Comparison of ENCODE assay signal across 18 cellular contexts in the genomic region with DNA sequence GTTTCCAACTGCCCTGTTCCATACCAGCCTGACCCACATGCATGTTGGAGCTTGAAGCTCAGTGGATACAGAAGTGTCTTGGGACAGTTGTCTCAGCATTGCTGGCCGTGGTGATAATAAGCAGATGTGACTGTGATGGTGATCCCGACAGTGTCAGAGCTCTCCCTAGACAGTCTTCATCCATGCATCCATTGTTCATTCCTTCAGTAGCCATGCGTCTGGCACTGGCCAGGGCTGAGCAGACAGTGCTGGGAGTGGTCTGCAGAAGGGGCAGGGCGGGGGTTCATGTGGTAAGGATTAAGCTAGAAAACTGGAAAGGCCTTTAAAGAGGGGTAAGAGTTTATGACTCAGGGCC.
DNase-seq lines count a peak whose midpoint lies in the region; ATAC-seq and TF ChIP-seq lines count a peak whose summit lies in the region.
"Had no signal": no experiment of that assay in that cellular context is flagged by ENCODE, and none has a peak within 500 bp of the region (broad histone marks: within the 10 kb centered on the region; RNA-seq: fewer than 3 reads in every experiment).

No MANE protein-coding gene starts in this region.

- no peak for TF ChIP-seq EP300 in esophagus muscularis mucosa (IDR thresholded peaks at IDR 0.05)

- in situ Hi-C loops in brain microvascular endothelial cell (cut with HindIII; ENCODE audit: low pct_ligation_motif_present, low sequenced_read_pairs), result no loop called here

- H3K27ac ChIP-seq in left ventricle myocardium inferior (replicated peaks) (peak overlapping the region; percentile 65), heart right ventricle (peak overlapping the region in 3 of 10 donors; percentile 10 to 70 (median 28)), caudate nucleus (ENCODE audit: low read depth, low read length) (peak overlapping the region; percentile 99), substantia nigra (ENCODE audit: low read depth, low read length, poor library complexity, severe bottlenecking) (peak overlapping the region; percentile 98), brain microvascular endothelial cell (no peak overlapping the region), esophagus muscularis mucosa (replicated peaks in 1 of 4) (no peak overlapping the region), foreskin keratinocyte (no peak overlapping the region)
- H3K27ac ChIP-seq: BLaER1, KMS-11, PC-9 had no signal

- TF ChIP-seq POLR2A in esophagus muscularis mucosa (IDR thresholded peaks at IDR 0.05; ENCODE audit: low read depth), result no peak

- no peaks in the 10 kb centered on the region for H3K27me3 ChIP-seq in left ventricle myocardium inferior (ENCODE audit: low read depth)
- H3K27me3 ChIP-seq in heart right ventricle, result no peaks in the 10 kb centered on the region
- peaks cover 3% of the 10 kb centered on the region for H3K27me3 ChIP-seq in brain microvascular endothelial cell (replicated peaks)
- H3K27me3 ChIP-seq in esophagus muscularis mucosa, result no peaks in the 10 kb centered on the region
- H3K27me3 ChIP-seq in foreskin keratinocyte, result peaks cover 12% of the 10 kb centered on the region
- H3K27me3 ChIP-seq: BLaER1 had no signal

- ATAC-seq in heart right ventricle (no peak), foreskin keratinocyte (no peak)

- intact Hi-C loops in left ventricle myocardium inferior (cut with micrococcal nuclease), result no loop called here
- intact Hi-C loops in heart right ventricle (cut with DNase I), result loop anchor here in 2 of 10 donors (5.0 kb wide), 1 partner anchor 67 kb away; the partner anchor contains the start of gene GNAO1 (in 2 of the 2)
- intact Hi-C loops in esophagus muscularis mucosa (cut with DNase I), result no loop called here

- H3K36me3 ChIP-seq in left ventricle myocardium inferior (no peaks in the 10 kb centered on the region), heart right ventricle (no peaks in the 10 kb centered on the region), brain microvascular endothelial cell (replicated peaks) (no peaks in the 10 kb centered on the region), esophagus muscularis mucosa (no peaks in the 10 kb centered on the region)
- H3K36me3 ChIP-seq: BLaER1 had no signal

- no peaks in the 10 kb centered on the region for H3K9me3 ChIP-seq in left ventricle myocardium inferior (replicated peaks)
- H3K9me3 ChIP-seq in heart right ventricle, result peaks cover 0 to 5% (median 0%) of the 10 kb centered on the region in 11 donors
- H3K9me3 ChIP-seq in esophagus muscularis mucosa, result no peaks in the 10 kb centered on the region
- H3K9me3 ChIP-seq: BLaER1 had no signal

- no peak for DNase-seq in left ventricle myocardium inferior
- no peak for DNase-seq in heart right ventricle
- DNase-seq in caudate nucleus (lab: John Stamatoyannopoulos, UW), result peak in 14 of 61 donors; percentile 23 to 75 (median 54)
- DNase-seq in islet precursor cell, result peak; percentile 82
- peak in 7 of 49 donors; percentile 43 to 75 (median 59) for DNase-seq in substantia nigra (lab: John Stamatoyannopoulos, UW)
- no peak for DNase-seq in brain microvascular endothelial cell
- no peak for DNase-seq in esophagus muscularis mucosa (ENCODE audit: extremely low spot score)
- DNase-seq in foreskin keratinocyte, result no peak
- DNase-seq: 8988T, DND-41, NCI-H146, NCI-H2081, NCI-H510A, NCI-H774, PC-9 had no signal

- H3K4me1 ChIP-seq in left ventricle myocardium inferior (peaks cover 82% of the 10 kb centered on the region), heart right ventricle (peaks cover 15 to 63% (median 45%) of the 10 kb centered on the region in 9 donors), esophagus muscularis mucosa (peaks cover 13 to 29% (median 20%) of the 10 kb centered on the region in 4 donors), foreskin keratinocyte (no peaks in the 10 kb centered on the region)

- no peak for TF ChIP-seq CTCF in left ventricle myocardium inferior (IDR thresholded peaks at IDR 0.05; ENCODE audit: borderline replicate concordance)
- TF ChIP-seq CTCF in heart right ventricle (IDR thresholded peaks at IDR 0.05), result no peak
- TF ChIP-seq CTCF in brain microvascular endothelial cell (IDR thresholded peaks at IDR 0.05; ENCODE audit: low read depth, low read length, missing control alignments), result no peak
- TF ChIP-seq CTCF in esophagus muscularis mucosa (IDR thresholded peaks at IDR 0.05), result no peak
- no peak for TF ChIP-seq CTCF in foreskin keratinocyte (conservative IDR thresholded peaks at IDR 0.05)

- no peak overlapping the region for H3K4me3 ChIP-seq in left ventricle myocardium inferior
- no peak overlapping the region for H3K4me3 ChIP-seq in heart right ventricle
- H3K4me3 ChIP-seq in brain microvascular endothelial cell (ENCODE audit: low read depth, low read length), result no peak overlapping the region
- no peak overlapping the region for H3K4me3 ChIP-seq in esophagus muscularis mucosa
- H3K4me3 ChIP-seq: BLaER1, GM23338, PC-9 had no signal

- WGBS in heart right ventricle, 2 donors, result 73 to 76% methylated on average over 4 of the region's 4 CpGs
- WGBS in esophagus muscularis mucosa, result 85% methylated on average over 3 of the region's 4 CpGs

Comparison
In these comparisons a context has a peak if more than half of its experiments do, and no peak if none do; other contexts are left out.
1. H3K27ac ChIP-seq: peak in left ventricle myocardium inferior (single experiment), caudate nucleus (single experiment) and substantia nigra (single experiment); none in brain microvascular endothelial cell (single experiment), esophagus muscularis mucosa (0 of 4) and foreskin keratinocyte (single experiment).